In genomic region chr13:111005808-111006494, GRCh38 we compare ENCODE assay signal across 11 cellular contexts.
DNase-seq lines count a peak whose midpoint lies in the region; ATAC-seq and TF ChIP-seq lines count a peak whose summit lies in the region.
"Had no signal": no experiment of that assay in that cellular context is flagged by ENCODE, and none has a peak within 500 bp of the region (broad histone marks: within the 10 kb centered on the region; RNA-seq: fewer than 3 reads in every experiment).

No MANE protein-coding gene starts in this region.

- H3K4me3 ChIP-seq in adrenal gland (no peak overlapping the region), left ventricle myocardium inferior (peak overlapping the region; percentile 29), psoas muscle (peak overlapping the region; percentile 33)

- TF ChIP-seq POLR2A in adrenal gland (IDR thresholded peaks at IDR 0.05), result no peak

- ATAC-seq in psoas muscle, result peak; percentile 83 to 88 (median 84)
- no peak for ATAC-seq in naive thymus-derived CD8-positive, alpha-beta T cell

- no peaks in the 10 kb centered on the region for H3K9me3 Mint-ChIP-seq in naive thymus-derived CD8-positive, alpha-beta T cell
- H3K9me3 Mint-ChIP-seq: stimulated activated naive CD8-positive, alpha-beta T cell treated with anti-CD3 and anti-CD28 coated beads, Interleukin-15, Interleukin-2, amounts not matched to agents 100 ng/mL and 50 ng/mL, for 24 hours had no signal

- DNase-seq in COLO668 (lab: John Stamatoyannopoulos, UW; ENCODE audit: unreplicated experiment), result peak; percentile 65
- peak in 6 of 7 donors; percentile 25 to 65 (median 38) for DNase-seq in adrenal gland
- peak; percentile 70 for DNase-seq in left ventricle myocardium inferior
- peak; percentile 66 to 72 for DNase-seq in psoas muscle
- DNase-seq in HEK293T (ENCODE audit: extremely low spot score), result no peak
- DNase-seq in GM19240 (ENCODE audit: insufficient read length, low spot score), result no peak
- DNase-seq in middle frontal gyrus (ENCODE audit: extremely low spot score, low spot score), result no peak
- DNase-seq in naive thymus-derived CD8-positive, alpha-beta T cell, result no peak
- DNase-seq: SIG-M5 had no signal

- CTCF ChIA-PET in HEK293T (lab: Yijun Ruan, JAX), result no interaction called here

- H3K27me3 Mint-ChIP-seq in naive thymus-derived CD8-positive, alpha-beta T cell, result peaks cover 7 to 31% (median 13%) of the 10 kb centered on the region in 5 donors

- H3K4me1 ChIP-seq in adrenal gland (replicated peaks in 1 of 2), result peaks cover 0 to 5% of the 10 kb centered on the region in 2 donors
- peaks cover 29% of the 10 kb centered on the region for H3K4me1 ChIP-seq in left ventricle myocardium inferior
- H3K4me1 ChIP-seq in psoas muscle, result peaks cover 25% of the 10 kb centered on the region

- H3K36me3 ChIP-seq in adrenal gland (replicated peaks in 1 of 2), result no peaks in the 10 kb centered on the region
- no peaks in the 10 kb centered on the region for H3K36me3 ChIP-seq in left ventricle myocardium inferior
- no peaks in the 10 kb centered on the region for H3K36me3 ChIP-seq in psoas muscle (ENCODE audit: insufficient read depth in 1 of 2, low read depth in 1 of 2)

- H3K4me1 Mint-ChIP-seq in naive thymus-derived CD8-positive, alpha-beta T cell, result no peaks in the 10 kb centered on the region

- no peak overlapping the region for H3K4me3 Mint-ChIP-seq in naive thymus-derived CD8-positive, alpha-beta T cell
- H3K4me3 Mint-ChIP-seq: stimulated activated naive CD8-positive, alpha-beta T cell treated with anti-CD3 and anti-CD28 coated beads, Interleukin-15, Interleukin-2, amounts not matched to agents 100 ng/mL and 50 ng/mL, for 24 hours had no signal

- H3K27me3 ChIP-seq in adrenal gland (no peaks in the 10 kb centered on the region), left ventricle myocardium inferior (ENCODE audit: low read depth) (no peaks in the 10 kb centered on the region), psoas muscle (ENCODE audit: insufficient read depth in 3 of 3, low read length in 2 of 3) (no peaks in the 10 kb centered on the region)

- POLR2A ChIA-PET in HEK293T (lab: Yijun Ruan, JAX), result no interaction called here
- POLR2A ChIA-PET in naive thymus-derived CD8-positive, alpha-beta T cell (lab: Charles Lee), result no interaction called here

- TF ChIP-seq CTCF in adrenal gland (IDR thresholded peaks at IDR 0.05), result no peak
- no peak for TF ChIP-seq CTCF in left ventricle myocardium inferior (IDR thresholded peaks at IDR 0.05; ENCODE audit: borderline replicate concordance)
- TF ChIP-seq CTCF in psoas muscle (IDR thresholded peaks at IDR 0.05), result no peak

- H3K9me3 ChIP-seq in adrenal gland (replicated peaks in 1 of 3) (no peaks in the 10 kb centered on the region), left ventricle myocardium inferior (replicated peaks) (no peaks in the 10 kb centered on the region), psoas muscle (no peaks in the 10 kb centered on the region)

- peak overlapping the region in 1 of 10 donors; percentile 37 for H3K27ac Mint-ChIP-seq in naive thymus-derived CD8-positive, alpha-beta T cell
- H3K27ac Mint-ChIP-seq: stimulated activated naive CD8-positive, alpha-beta T cell treated with anti-CD3 and anti-CD28 coated beads, Interleukin-15, Interleukin-2, amounts not matched to agents 100 ng/mL and 50 ng/mL, for 24 hours had no signal

- WGBS in adrenal gland, 4 donors, result 55 to 68% (median 61%) methylated on average over 16 of the region's 16 CpGs
- 12 to 16% (median 14%) methylated on average over 16 of the region's 16 CpGs for whole genome bisulfite sequencing in psoas muscle, 3 donors

- no peaks in the 10 kb centered on the region for H3K36me3 Mint-ChIP-seq in naive thymus-derived CD8-positive, alpha-beta T cell

- intact Hi-C loops in adrenal gland (cut with DNase I), result no loop called here
- intact Hi-C loops in left ventricle myocardium inferior (cut with micrococcal nuclease), result no loop called here
- intact Hi-C loops in psoas muscle (cut with DNase I), result loop anchor here in 1 of 2 donors (1.0 to 2.0 kb wide), 2 partner anchors 25 to 89 kb away; no protein-coding TSS in a partner anchor

- peak overlapping the region in 2 of 5 donors; percentile 74 to 87 for H3K27ac ChIP-seq in adrenal gland
- peak overlapping the region; percentile 91 for H3K27ac ChIP-seq in left ventricle myocardium inferior (replicated peaks)
- H3K27ac ChIP-seq in psoas muscle, result peak overlapping the region; percentile 92
- H3K27ac ChIP-seq: C4-2B had no signal

TF ChIP-seq in HEK293T, 16 proteins besides CTCF, POLR2A, EP300 and RAD21:
- no peak for TF ChIP-seq TARDBP (IDR thresholded peaks at IDR 0.05)
- no peak for TF ChIP-seq FOXK2 (IDR thresholded peaks at IDR 0.05)
- TF ChIP-seq FOXM1 (IDR thresholded peaks at IDR 0.05; ENCODE audit: borderline replicate concordance), result no peak
- TF ChIP-seq SP1 (IDR thresholded peaks at IDR 0.05), result no peak
- TF ChIP-seq NFRKB (IDR thresholded peaks at IDR 0.05), result no peak
- TF ChIP-seq ELF4 (IDR thresholded peaks at IDR 0.05), result no peak
- no peak for TF ChIP-seq L3MBTL2 (conservative IDR thresholded peaks at IDR 0.05)
- TF ChIP-seq FOXA1 (IDR thresholded peaks at IDR 0.05), result no peak
- no peak for TF ChIP-seq LEF1 (IDR thresholded peaks at IDR 0.05; ENCODE audit: borderline replicate concordance)
- no peak for TF ChIP-seq HDGF (IDR thresholded peaks at IDR 0.05; ENCODE audit: borderline replicate concordance)

Comparison
In these comparisons a context has a peak if more than half of its experiments do, and no peak if none do; other contexts are left out.
1. DNase-seq: peak in COLO668 (single experiment), adrenal gland (6 of 7), left ventricle myocardium inferior (single experiment) and psoas muscle (2 of 2); none in HEK293T (single experiment), GM19240 (single experiment), middle frontal gyrus (single experiment) and naive thymus-derived CD8-positive, alpha-beta T cell (0 of 10).
2. H3K4me3 ChIP-seq: peak in left ventricle myocardium inferior (single experiment) and psoas muscle (single experiment); none in adrenal gland (0 of 4).
3. ATAC-seq: peak in psoas muscle (4 of 4); none in naive thymus-derived CD8-positive, alpha-beta T cell (0 of 2).